1 cellular context compared by ENCODE assay signal in genomic region chr5:29995154-29995553, GRCh38.
TF ChIP-seq lines count a peak whose summit lies in the region.

No MANE protein-coding gene starts in this region.

TF ChIP-seq in K562, 482 proteins besides CTCF, POLR2A, EP300 and RAD21 (continued from another document):
- TF ChIP-seq ZNF280A (IDR thresholded peaks at IDR 0.05; ENCODE audit: low read depth, partially characterized antibody): no peak
